In genomic region chr11:45354976-45355705, GRCh38 we compare ENCODE assay signal across 1 cellular context.
TF ChIP-seq lines count a peak whose summit lies in the region.

No MANE protein-coding gene starts in this region.

TF ChIP-seq in K562, 482 proteins besides CTCF, POLR2A, EP300 and RAD21 (continued from another document and continues in another):
- TF ChIP-seq, protein P1, sequence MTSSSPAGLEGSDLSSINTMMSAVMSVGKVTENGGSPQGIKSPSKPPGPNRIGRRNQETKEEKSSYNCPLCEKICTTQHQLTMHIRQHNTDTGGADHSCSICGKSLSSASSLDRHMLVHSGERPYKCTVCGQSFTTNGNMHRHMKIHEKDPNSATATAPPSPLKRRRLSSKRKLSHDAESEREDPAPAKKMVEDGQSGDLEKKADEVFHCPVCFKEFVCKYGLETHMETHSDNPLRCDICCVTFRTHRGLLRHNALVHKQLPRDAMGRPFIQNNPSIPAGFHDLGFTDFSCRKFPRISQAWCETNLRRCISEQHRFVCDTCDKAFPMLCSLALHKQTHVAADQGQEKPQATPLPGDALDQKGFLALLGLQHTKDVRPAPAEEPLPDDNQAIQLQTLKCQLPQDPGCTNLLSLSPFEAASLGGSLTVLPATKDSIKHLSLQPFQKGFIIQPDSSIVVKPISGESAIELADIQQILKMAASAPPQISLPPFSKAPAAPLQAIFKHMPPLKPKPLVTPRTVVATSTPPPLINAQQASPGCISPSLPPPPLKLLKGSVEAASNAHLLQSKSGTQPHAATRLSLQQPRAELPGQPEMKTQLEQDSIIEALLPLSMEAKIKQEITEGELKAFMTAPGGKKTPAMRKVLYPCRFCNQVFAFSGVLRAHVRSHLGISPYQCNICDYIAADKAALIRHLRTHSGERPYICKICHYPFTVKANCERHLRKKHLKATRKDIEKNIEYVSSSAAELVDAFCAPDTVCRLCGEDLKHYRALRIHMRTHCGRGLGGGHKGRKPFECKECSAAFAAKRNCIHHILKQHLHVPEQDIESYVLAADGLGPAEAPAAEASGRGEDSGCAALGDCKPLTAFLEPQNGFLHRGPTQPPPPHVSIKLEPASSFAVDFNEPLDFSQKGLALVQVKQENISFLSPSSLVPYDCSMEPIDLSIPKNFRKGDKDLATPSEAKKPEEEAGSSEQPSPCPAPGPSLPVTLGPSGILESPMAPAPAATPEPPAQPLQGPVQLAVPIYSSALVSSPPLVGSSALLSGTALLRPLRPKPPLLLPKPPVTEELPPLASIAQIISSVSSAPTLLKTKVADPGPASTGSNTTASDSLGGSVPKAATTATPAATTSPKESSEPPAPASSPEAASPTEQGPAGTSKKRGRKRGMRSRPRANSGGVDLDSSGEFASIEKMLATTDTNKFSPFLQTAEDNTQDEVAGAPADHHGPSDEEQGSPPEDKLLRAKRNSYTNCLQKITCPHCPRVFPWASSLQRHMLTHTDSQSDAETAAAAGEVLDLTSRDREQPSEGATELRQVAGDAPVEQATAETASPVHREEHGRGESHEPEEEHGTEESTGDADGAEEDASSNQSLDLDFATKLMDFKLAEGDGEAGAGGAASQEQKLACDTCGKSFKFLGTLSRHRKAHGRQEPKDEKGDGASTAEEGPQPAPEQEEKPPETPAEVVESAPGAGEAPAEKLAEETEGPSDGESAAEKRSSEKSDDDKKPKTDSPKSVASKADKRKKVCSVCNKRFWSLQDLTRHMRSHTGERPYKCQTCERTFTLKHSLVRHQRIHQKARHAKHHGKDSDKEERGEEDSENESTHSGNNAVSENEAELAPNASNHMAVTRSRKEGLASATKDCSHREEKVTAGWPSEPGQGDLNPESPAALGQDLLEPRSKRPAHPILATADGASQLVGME (CRISPR knock-in tag; IDR thresholded peaks at IDR 0.05): 0 out of 2 replicates have a peak, but pooled peaks have one; percentile 19
- peak; percentile 38 for TF ChIP-seq ASH1L (IDR thresholded peaks at IDR 0.05; ENCODE audit: borderline replicate concordance, low read depth, partially characterized antibody)
- TF ChIP-seq, protein P2, sequence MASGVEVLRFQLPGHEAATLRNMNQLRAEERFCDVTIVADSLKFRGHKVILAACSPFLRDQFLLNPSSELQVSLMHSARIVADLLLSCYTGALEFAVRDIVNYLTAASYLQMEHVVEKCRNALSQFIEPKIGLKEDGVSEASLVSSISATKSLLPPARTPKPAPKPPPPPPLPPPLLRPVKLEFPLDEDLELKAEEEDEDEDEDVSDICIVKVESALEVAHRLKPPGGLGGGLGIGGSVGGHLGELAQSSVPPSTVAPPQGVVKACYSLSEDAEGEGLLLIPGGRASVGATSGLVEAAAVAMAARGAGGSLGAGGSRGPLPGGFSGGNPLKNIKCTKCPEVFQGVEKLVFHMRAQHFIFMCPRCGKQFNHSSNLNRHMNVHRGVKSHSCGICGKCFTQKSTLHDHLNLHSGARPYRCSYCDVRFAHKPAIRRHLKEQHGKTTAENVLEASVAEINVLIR (CRISPR knock-in tag; IDR thresholded peaks at IDR 0.05): peak; percentile 83
- TF ChIP-seq BMI1 (IDR thresholded peaks at IDR 0.05; ENCODE audit: low read length): no peak
- TF ChIP-seq KDM4B (IDR thresholded peaks at IDR 0.05; ENCODE audit: borderline replicate concordance in 2 of 2, low read depth in 1 of 2): peak in 1 of 2 experiments; percentile 70; a peak in 1 of 4 replicates
- TF ChIP-seq ZNF175 (CRISPR knock-in tag; IDR thresholded peaks at IDR 0.05; ENCODE audit: low read depth): 0 out of 2 replicates have a peak, but pooled peaks have one; percentile 53
- peak in 1 of 2 experiments; percentile 48; a peak in 1 of 4 replicates for TF ChIP-seq ZNF639 (CRISPR knock-in tag; conservative IDR thresholded peaks at IDR 0.05 in 1 of 2, IDR thresholded peaks at IDR 0.05 in 1 of 2)
- TF ChIP-seq, protein P3, sequence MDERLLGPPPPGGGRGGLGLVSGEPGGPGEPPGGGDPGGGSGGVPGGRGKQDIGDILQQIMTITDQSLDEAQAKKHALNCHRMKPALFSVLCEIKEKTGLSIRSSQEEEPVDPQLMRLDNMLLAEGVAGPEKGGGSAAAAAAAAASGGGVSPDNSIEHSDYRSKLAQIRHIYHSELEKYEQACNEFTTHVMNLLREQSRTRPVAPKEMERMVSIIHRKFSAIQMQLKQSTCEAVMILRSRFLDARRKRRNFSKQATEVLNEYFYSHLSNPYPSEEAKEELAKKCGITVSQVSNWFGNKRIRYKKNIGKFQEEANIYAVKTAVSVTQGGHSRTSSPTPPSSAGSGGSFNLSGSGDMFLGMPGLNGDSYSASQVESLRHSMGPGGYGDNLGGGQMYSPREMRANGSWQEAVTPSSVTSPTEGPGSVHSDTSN (CRISPR knock-in tag; IDR thresholded peaks at IDR 0.05; ENCODE audit: low read depth): no peak
- TF ChIP-seq, protein P3 (tag; conservative IDR thresholded peaks at IDR 0.05; ENCODE audit: low read depth): no peak
- TF ChIP-seq GABPB1 (CRISPR knock-in tag; IDR thresholded peaks at IDR 0.05): peak; percentile 89
- TF ChIP-seq ZNF124 (CRISPR knock-in tag; IDR thresholded peaks at IDR 0.05): no peak
- TF ChIP-seq ZBTB2 (IDR thresholded peaks at IDR 0.05): no peak
- TF ChIP-seq ZNF76 (CRISPR knock-in tag; IDR thresholded peaks at IDR 0.05; ENCODE audit: borderline replicate concordance): no peak
- TF ChIP-seq MECOM (CRISPR knock-in tag; IDR thresholded peaks at IDR 0.05): no peak
- no peak for TF ChIP-seq SMC3 (conservative IDR thresholded peaks at IDR 0.05; ENCODE audit: insufficient read depth, low read depth, low read length)
- TF ChIP-seq ZNF316 (IDR thresholded peaks at IDR 0.05): no peak
- TF ChIP-seq, protein P4, sequence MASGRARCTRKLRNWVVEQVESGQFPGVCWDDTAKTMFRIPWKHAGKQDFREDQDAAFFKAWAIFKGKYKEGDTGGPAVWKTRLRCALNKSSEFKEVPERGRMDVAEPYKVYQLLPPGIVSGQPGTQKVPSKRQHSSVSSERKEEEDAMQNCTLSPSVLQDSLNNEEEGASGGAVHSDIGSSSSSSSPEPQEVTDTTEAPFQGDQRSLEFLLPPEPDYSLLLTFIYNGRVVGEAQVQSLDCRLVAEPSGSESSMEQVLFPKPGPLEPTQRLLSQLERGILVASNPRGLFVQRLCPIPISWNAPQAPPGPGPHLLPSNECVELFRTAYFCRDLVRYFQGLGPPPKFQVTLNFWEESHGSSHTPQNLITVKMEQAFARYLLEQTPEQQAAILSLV (tag; IDR thresholded peaks at IDR 0.05): peak; percentile 25; the same call in 1 of the 2 replicates
- 0 out of 2 replicates have a peak, but pooled peaks have one; percentile 20 for TF ChIP-seq PHF8 (IDR thresholded peaks at IDR 0.05; ENCODE audit: borderline replicate concordance, low read length)
- peak; percentile 95 for TF ChIP-seq NR2C1 (IDR thresholded peaks at IDR 0.05)
- peak; percentile 99 for TF ChIP-seq NR2C1 (tag; IDR thresholded peaks at IDR 0.05)
- TF ChIP-seq CHCHD3 (CRISPR knock-in tag; IDR thresholded peaks at IDR 0.05): no peak
- peak; percentile 84 for TF ChIP-seq RFX1 (IDR thresholded peaks at IDR 0.05)
- TF ChIP-seq NRF1 (conservative IDR thresholded peaks at IDR 0.05 in 1 of 2, IDR thresholded peaks at IDR 0.05 in 1 of 2): 0 out of 4 replicates have a peak, but pooled peaks of 1 of the 2 experiments have one; percentile 24
- no peak for TF ChIP-seq NR1H2 (CRISPR knock-in tag; IDR thresholded peaks at IDR 0.05)
- TF ChIP-seq, protein P5, sequence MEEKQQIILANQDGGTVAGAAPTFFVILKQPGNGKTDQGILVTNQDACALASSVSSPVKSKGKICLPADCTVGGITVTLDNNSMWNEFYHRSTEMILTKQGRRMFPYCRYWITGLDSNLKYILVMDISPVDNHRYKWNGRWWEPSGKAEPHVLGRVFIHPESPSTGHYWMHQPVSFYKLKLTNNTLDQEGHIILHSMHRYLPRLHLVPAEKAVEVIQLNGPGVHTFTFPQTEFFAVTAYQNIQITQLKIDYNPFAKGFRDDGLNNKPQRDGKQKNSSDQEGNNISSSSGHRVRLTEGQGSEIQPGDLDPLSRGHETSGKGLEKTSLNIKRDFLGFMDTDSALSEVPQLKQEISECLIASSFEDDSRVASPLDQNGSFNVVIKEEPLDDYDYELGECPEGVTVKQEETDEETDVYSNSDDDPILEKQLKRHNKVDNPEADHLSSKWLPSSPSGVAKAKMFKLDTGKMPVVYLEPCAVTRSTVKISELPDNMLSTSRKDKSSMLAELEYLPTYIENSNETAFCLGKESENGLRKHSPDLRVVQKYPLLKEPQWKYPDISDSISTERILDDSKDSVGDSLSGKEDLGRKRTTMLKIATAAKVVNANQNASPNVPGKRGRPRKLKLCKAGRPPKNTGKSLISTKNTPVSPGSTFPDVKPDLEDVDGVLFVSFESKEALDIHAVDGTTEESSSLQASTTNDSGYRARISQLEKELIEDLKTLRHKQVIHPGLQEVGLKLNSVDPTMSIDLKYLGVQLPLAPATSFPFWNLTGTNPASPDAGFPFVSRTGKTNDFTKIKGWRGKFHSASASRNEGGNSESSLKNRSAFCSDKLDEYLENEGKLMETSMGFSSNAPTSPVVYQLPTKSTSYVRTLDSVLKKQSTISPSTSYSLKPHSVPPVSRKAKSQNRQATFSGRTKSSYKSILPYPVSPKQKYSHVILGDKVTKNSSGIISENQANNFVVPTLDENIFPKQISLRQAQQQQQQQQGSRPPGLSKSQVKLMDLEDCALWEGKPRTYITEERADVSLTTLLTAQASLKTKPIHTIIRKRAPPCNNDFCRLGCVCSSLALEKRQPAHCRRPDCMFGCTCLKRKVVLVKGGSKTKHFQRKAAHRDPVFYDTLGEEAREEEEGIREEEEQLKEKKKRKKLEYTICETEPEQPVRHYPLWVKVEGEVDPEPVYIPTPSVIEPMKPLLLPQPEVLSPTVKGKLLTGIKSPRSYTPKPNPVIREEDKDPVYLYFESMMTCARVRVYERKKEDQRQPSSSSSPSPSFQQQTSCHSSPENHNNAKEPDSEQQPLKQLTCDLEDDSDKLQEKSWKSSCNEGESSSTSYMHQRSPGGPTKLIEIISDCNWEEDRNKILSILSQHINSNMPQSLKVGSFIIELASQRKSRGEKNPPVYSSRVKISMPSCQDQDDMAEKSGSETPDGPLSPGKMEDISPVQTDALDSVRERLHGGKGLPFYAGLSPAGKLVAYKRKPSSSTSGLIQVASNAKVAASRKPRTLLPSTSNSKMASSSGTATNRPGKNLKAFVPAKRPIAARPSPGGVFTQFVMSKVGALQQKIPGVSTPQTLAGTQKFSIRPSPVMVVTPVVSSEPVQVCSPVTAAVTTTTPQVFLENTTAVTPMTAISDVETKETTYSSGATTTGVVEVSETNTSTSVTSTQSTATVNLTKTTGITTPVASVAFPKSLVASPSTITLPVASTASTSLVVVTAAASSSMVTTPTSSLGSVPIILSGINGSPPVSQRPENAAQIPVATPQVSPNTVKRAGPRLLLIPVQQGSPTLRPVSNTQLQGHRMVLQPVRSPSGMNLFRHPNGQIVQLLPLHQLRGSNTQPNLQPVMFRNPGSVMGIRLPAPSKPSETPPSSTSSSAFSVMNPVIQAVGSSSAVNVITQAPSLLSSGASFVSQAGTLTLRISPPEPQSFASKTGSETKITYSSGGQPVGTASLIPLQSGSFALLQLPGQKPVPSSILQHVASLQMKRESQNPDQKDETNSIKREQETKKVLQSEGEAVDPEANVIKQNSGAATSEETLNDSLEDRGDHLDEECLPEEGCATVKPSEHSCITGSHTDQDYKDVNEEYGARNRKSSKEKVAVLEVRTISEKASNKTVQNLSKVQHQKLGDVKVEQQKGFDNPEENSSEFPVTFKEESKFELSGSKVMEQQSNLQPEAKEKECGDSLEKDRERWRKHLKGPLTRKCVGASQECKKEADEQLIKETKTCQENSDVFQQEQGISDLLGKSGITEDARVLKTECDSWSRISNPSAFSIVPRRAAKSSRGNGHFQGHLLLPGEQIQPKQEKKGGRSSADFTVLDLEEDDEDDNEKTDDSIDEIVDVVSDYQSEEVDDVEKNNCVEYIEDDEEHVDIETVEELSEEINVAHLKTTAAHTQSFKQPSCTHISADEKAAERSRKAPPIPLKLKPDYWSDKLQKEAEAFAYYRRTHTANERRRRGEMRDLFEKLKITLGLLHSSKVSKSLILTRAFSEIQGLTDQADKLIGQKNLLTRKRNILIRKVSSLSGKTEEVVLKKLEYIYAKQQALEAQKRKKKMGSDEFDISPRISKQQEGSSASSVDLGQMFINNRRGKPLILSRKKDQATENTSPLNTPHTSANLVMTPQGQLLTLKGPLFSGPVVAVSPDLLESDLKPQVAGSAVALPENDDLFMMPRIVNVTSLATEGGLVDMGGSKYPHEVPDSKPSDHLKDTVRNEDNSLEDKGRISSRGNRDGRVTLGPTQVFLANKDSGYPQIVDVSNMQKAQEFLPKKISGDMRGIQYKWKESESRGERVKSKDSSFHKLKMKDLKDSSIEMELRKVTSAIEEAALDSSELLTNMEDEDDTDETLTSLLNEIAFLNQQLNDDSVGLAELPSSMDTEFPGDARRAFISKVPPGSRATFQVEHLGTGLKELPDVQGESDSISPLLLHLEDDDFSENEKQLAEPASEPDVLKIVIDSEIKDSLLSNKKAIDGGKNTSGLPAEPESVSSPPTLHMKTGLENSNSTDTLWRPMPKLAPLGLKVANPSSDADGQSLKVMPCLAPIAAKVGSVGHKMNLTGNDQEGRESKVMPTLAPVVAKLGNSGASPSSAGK (IDR thresholded peaks at IDR 0.05): peak; percentile 68
- TF ChIP-seq MYC (IDR thresholded peaks at IDR 0.05; ENCODE audit: low read depth, low read length): no peak; the same call in 1 of the 2 replicates
- no peak for TF ChIP-seq MYC (CRISPR knock-in tag; IDR thresholded peaks at IDR 0.05; ENCODE audit: borderline replicate concordance, low read depth)
- peak in 1 of 2 experiments; percentile 69; a peak in 1 of 3 replicates for TF ChIP-seq CBX3 (IDR thresholded peaks at IDR 0.05; ENCODE audit: borderline replicate concordance in 1 of 2, low read length in 2 of 2)
- TF ChIP-seq ATF1 (CRISPR knock-in tag; IDR thresholded peaks at IDR 0.05): 0 out of 2 replicates have a peak, but pooled peaks have one; percentile 24
- peak; percentile 91 for TF ChIP-seq ATF1 (tag; IDR thresholded peaks at IDR 0.05)
- no peak for TF ChIP-seq GTF2A2 (tag; IDR thresholded peaks at IDR 0.05)
